In the genomic region with DNA sequence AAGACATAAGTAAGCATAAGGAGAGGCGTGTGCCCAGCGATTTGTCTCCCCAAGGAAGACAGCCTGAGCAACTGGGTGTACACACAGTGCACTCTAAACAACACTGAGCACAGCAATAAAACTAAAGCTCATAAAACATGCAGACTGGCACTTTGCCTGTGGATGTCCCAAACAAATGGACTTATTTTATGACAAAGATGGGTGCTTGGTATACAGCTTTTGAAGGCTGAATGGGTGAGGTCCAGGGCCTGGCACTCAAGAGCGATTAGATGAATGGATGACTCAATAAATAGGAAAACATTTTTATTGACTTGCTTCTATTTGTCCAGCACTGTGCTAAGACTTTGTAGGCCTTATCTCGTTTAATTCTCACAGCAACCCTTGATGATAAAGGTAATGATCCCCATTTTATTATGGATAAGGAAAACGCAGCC, we compare ENCODE assay signal across 10 cellular contexts. TPM values are rescaled to one million over a fixed set of nuclear protein-coding genes. Genes with fewer than 3 reads are reported as not detected.
DNase-seq lines count a peak whose midpoint lies in the region; ATAC-seq and TF ChIP-seq lines count a peak whose summit lies in the region.
"Had no signal": no experiment of that assay in that cellular context is flagged by ENCODE, and none has a peak within 500 bp of the region (broad histone marks: within the 10 kb centered on the region; RNA-seq: fewer than 3 reads in every experiment).

No MANE protein-coding gene starts in this region.

- H3K36me3 ChIP-seq in ACC112 (ENCODE audit: insufficient read depth, low read length), result no peaks in the 10 kb centered on the region
- H3K36me3 ChIP-seq in effector memory CD4-positive, alpha-beta T cell (ENCODE audit: control insufficient read depth, insufficient read depth, low read length), result no peaks in the 10 kb centered on the region

- no peaks in the 10 kb centered on the region for H3K27me3 ChIP-seq in ACC112 (ENCODE audit: insufficient read depth, low read length)
- no peaks in the 10 kb centered on the region for H3K27me3 ChIP-seq in effector memory CD4-positive, alpha-beta T cell (replicated peaks; ENCODE audit: control insufficient read depth, insufficient read depth, low read length, poor library complexity, severe bottlenecking)

- peak overlapping the region; percentile 92 for H3K27ac ChIP-seq in ACC112 (ENCODE audit: low read depth, low read length)
- H3K27ac ChIP-seq in effector memory CD4-positive, alpha-beta T cell (ENCODE audit: insufficient read depth, low read length, poor library complexity, severe bottlenecking), result no peak overlapping the region

- H3K4me3 ChIP-seq in ACC112 (ENCODE audit: low read depth, low read length) (peak overlapping the region; percentile 34; the same call in 1 of the 2 replicates), LNCaP clone FGC (ENCODE audit: low read depth, low read length) (no peak overlapping the region)
- no peak overlapping the region for H3K4me3 ChIP-seq in effector memory CD4-positive, alpha-beta T cell (ENCODE audit: insufficient read depth, low read depth, low read length, poor library complexity, severe bottlenecking)

- no peak overlapping the region for H3K4me3 Mint-ChIP-seq in progenitor cell of endocrine pancreas (ENCODE audit: low read depth)
- H3K4me3 Mint-ChIP-seq: CD14-positive monocyte had no signal

- no peak for TF ChIP-seq CTCF in LNCaP clone FGC (IDR thresholded peaks at IDR 0.05; ENCODE audit: control insufficient read depth, extremely low read depth, insufficient read depth)
- TF ChIP-seq CTCF in progenitor cell of endocrine pancreas (IDR thresholded peaks at IDR 0.05; ENCODE audit: unreplicated experiment), result no peak

- peak overlapping the region; percentile 45 for H2AFZ ChIP-seq in ACC112 (ENCODE audit: low read length, unreplicated experiment)

- peaks cover 25% of the 10 kb centered on the region for H3K4me1 Mint-ChIP-seq in progenitor cell of endocrine pancreas (ENCODE audit: low read depth)

- peak overlapping the region; percentile 63 for H3K27ac Mint-ChIP-seq in progenitor cell of endocrine pancreas
- H3K27ac Mint-ChIP-seq: CD14-positive monocyte had no signal

- no peaks in the 10 kb centered on the region for H3K9me3 ChIP-seq in effector memory CD4-positive, alpha-beta T cell (ENCODE audit: control insufficient read depth, low read length)

- peaks cover 24% of the 10 kb centered on the region for H3K4me1 ChIP-seq in ACC112 (ENCODE audit: control insufficient read depth, insufficient read depth, low read length, unreplicated experiment)
- H3K4me1 ChIP-seq in effector memory CD4-positive, alpha-beta T cell (ENCODE audit: control insufficient read depth, insufficient read depth, low read length, poor library complexity, severe bottlenecking), result no peaks in the 10 kb centered on the region

- H3K79me2 ChIP-seq in ACC112 (ENCODE audit: control insufficient read depth, insufficient read depth, low read length, unreplicated experiment), result peaks cover 7% of the 10 kb centered on the region

- peaks cover 4% of the 10 kb centered on the region for H3K9me3 Mint-ChIP-seq in progenitor cell of endocrine pancreas (ENCODE audit: low read depth)

- DNase-seq in LNCaP clone FGC (ENCODE audit: low read depth) (peak; percentile 100), fibroblast of gingiva (ENCODE audit: low read depth) (peak; percentile 29), progenitor cell of endocrine pancreas (ENCODE audit: low spot score, unreplicated experiment) (no peak), NCI-H526 (lab: John Stamatoyannopoulos, UW) (no peak), head of caudate nucleus (no peak)
- no peak for DNase-seq in effector memory CD4-positive, alpha-beta T cell
- DNase-seq: NCI-H146 had no signal

- ATAC-seq in HG02610 (IDR thresholded peaks at IDR 0.05; ENCODE audit: unreplicated experiment), result no peak

- peaks cover 19% of the 10 kb centered on the region for H3K36me3 Mint-ChIP-seq in progenitor cell of endocrine pancreas (ENCODE audit: insufficient read depth)

- no peaks in the 10 kb centered on the region for H3K27me3 Mint-ChIP-seq in progenitor cell of endocrine pancreas

- intact Hi-C loops in head of caudate nucleus (cut with DNase I), result no loop called here

RNA-seq across cellular contexts. Expression of gene LGMN, which starts 28.5 kb away (rescaled TPM):
- total RNA-seq in progenitor cell of endocrine pancreas, result 63.3 and 73.2 TPM in 2 replicates

Comparison
In these comparisons a context has a peak if more than half of its experiments do, and no peak if none do; other contexts are left out.
1. DNase-seq: peak in LNCaP clone FGC (single experiment) and fibroblast of gingiva (single experiment); none in progenitor cell of endocrine pancreas (single experiment), effector memory CD4-positive, alpha-beta T cell (0 of 3), NCI-H526 (0 of 2) and head of caudate nucleus (0 of 42).